In the genomic region with DNA sequence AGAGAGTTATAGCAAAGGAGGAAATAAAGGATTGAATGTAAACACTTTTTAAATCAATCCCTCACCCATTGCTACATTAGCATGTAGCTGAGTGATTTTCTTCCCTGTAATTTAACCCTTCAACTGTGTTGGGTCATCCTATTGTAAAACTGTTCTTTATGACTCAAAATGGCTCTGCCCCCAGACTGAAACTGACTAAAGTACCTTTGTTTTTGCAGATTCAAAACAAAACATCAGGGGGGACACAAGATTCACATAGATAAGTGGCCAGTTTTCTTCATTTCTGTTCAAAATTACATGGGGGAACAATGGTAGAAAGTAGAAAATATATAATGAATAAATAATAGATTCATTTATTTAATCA, we compare ENCODE assay signal across 25 cellular contexts.
DNase-seq lines count a peak whose midpoint lies in the region; ATAC-seq lines count a peak whose summit lies in the region.
"Had no signal": no experiment of that assay in that cellular context is flagged by ENCODE, and none has a peak within 500 bp of the region (broad histone marks: within the 10 kb centered on the region; RNA-seq: fewer than 3 reads in every experiment).

No MANE protein-coding gene starts in this region.

- H3K27me3 Mint-ChIP-seq in CD4-positive, alpha-beta memory T cell = no peaks in the 10 kb centered on the region
- peaks cover 1% of the 10 kb centered on the region for H3K27me3 Mint-ChIP-seq in activated T-helper 17 cell treated with anti-CD3 and anti-CD28 coated beads, Interleukin-2, amount 50 U/mL, for 72 hours
- H3K27me3 Mint-ChIP-seq: CD4-positive, alpha-beta T cell had no signal

- H3K4me3 ChIP-seq in CD4-positive, alpha-beta memory T cell (ENCODE audit: low read length in 2 of 2) = no peak overlapping the region
- H3K4me3 ChIP-seq: GM23248, MG63, Peyer's patch, SJSA1 had no signal

- H3K4me1 ChIP-seq in CD4-positive, alpha-beta memory T cell (ENCODE audit: insufficient read depth, low read length) = no peaks in the 10 kb centered on the region
- H3K4me1 ChIP-seq: BE2C, Peyer's patch, SJSA1 had no signal

- H3K9me3 Mint-ChIP-seq in CD4-positive, alpha-beta memory T cell = no peaks in the 10 kb centered on the region
- H3K9me3 Mint-ChIP-seq in activated T-helper 17 cell treated with anti-CD3 and anti-CD28 coated beads, Interleukin-2, amount 50 U/mL, for 72 hours = no peaks in the 10 kb centered on the region
- H3K9me3 Mint-ChIP-seq: CD4-positive, alpha-beta T cell; T-helper 2 cell treated with Interferon-gamma antibody and Interleukin-4, amounts not matched to agents 5 μg/mL and 100 μg/mL, for 36 hours had no signal

- ATAC-seq in GM18502 (IDR thresholded peaks at IDR 0.05; ENCODE audit: poor library complexity, unreplicated experiment) = peak; percentile 67
- ATAC-seq in GM19468 (IDR thresholded peaks at IDR 0.05; ENCODE audit: extremely low read depth, unreplicated experiment) = peak; percentile 39
- ATAC-seq in HG02852 (IDR thresholded peaks at IDR 0.05; ENCODE audit: unreplicated experiment) = peak; percentile 78
- peak; percentile 78 for ATAC-seq in HG03432 (IDR thresholded peaks at IDR 0.05; ENCODE audit: unreplicated experiment)
- ATAC-seq in activated T-helper 17 cell treated with anti-CD3 and anti-CD28 coated beads, Interleukin-2, amount 50 U/mL, for 72 hours (replicated peaks) = no peak

- H3K27ac Mint-ChIP-seq in CD4-positive, alpha-beta memory T cell = no peak overlapping the region
- H3K27ac Mint-ChIP-seq in activated T-helper 17 cell treated with anti-CD3 and anti-CD28 coated beads, Interleukin-2, amount 50 U/mL, for 72 hours = no peak overlapping the region
- H3K27ac Mint-ChIP-seq: CD4-positive, alpha-beta T cell; T-helper 2 cell treated with Interferon-gamma antibody and Interleukin-4, amounts not matched to agents 5 μg/mL and 100 μg/mL, for 36 hours had no signal

- CTCF ChIA-PET in CD4-positive, alpha-beta memory T cell (lab: Charles Lee; ENCODE audit: partially characterized antibody) = no interaction called here

- POLR2A ChIA-PET in CD4-positive, alpha-beta memory T cell (lab: Charles Lee; ENCODE audit: partially characterized antibody) = no interaction called here

- H3K36me3 Mint-ChIP-seq in CD4-positive, alpha-beta memory T cell = no peaks in the 10 kb centered on the region
- H3K36me3 Mint-ChIP-seq in activated T-helper 17 cell treated with anti-CD3 and anti-CD28 coated beads, Interleukin-2, amount 50 U/mL, for 72 hours (ENCODE audit: low read depth) = no peaks in the 10 kb centered on the region

- H3K27ac ChIP-seq in CD4-positive, alpha-beta memory T cell (ENCODE audit: low read depth, low read length) = no peak overlapping the region
- H3K27ac ChIP-seq: GM23248, Peyer's patch, SJSA1 had no signal

- no peaks in the 10 kb centered on the region for H3K9me3 ChIP-seq in CD4-positive, alpha-beta memory T cell (ENCODE audit: control insufficient read depth in 1 of 2, low read length in 2 of 2)
- H3K9me3 ChIP-seq: BE2C, MG63, Peyer's patch, SJSA1 had no signal

- no peak for DNase-seq in CD4-positive, alpha-beta memory T cell
- DNase-seq in iPS-NIHi7 (ENCODE audit: extremely low spot score) = no peak
- no peak for DNase-seq in T-helper 2 cell
- DNase-seq: BE2C; CD4-positive, alpha-beta T cell; DMS153; GF-D8; GM23248; HCEC 1CT; IMR-90; Kasumi-1; MG63; NCI-H1092; NCI-H1436 treated with DMSO at 0.1 percent for 48 hours; NCI-H2081 treated with DMSO at 0.1 percent for 48 hours; NCI-H446 treated with DMSO at 0.1 percent for 48 hours; NK-92 treated with Interleukin-12 subunit alpha and Interleukin-12 subunit beta, amount 100 ng/mL, for 24 hours; Peyer's patch had no signal

- intact Hi-C loops in CD4-positive, alpha-beta memory T cell (cut with micrococcal nuclease) = no loop called here

- H3K4me1 Mint-ChIP-seq in CD4-positive, alpha-beta memory T cell = no peaks in the 10 kb centered on the region
- no peaks in the 10 kb centered on the region for H3K4me1 Mint-ChIP-seq in activated T-helper 17 cell treated with anti-CD3 and anti-CD28 coated beads, Interleukin-2, amount 50 U/mL, for 72 hours

- H3K4me3 Mint-ChIP-seq in CD4-positive, alpha-beta memory T cell = no peak overlapping the region
- no peak overlapping the region for H3K4me3 Mint-ChIP-seq in activated T-helper 17 cell treated with anti-CD3 and anti-CD28 coated beads, Interleukin-2, amount 50 U/mL, for 72 hours
- H3K4me3 Mint-ChIP-seq: CD4-positive, alpha-beta T cell; T-helper 2 cell treated with Interferon-gamma antibody and Interleukin-4, amounts not matched to agents 5 μg/mL and 100 μg/mL, for 36 hours had no signal

- H3K27me3 ChIP-seq in CD4-positive, alpha-beta memory T cell (ENCODE audit: insufficient read depth, low read length) = no peaks in the 10 kb centered on the region
- H3K27me3 ChIP-seq: BE2C, MG63, Peyer's patch, SJSA1 had no signal

- H3K36me3 ChIP-seq in CD4-positive, alpha-beta memory T cell (ENCODE audit: insufficient read depth, low read length) = no peaks in the 10 kb centered on the region
- H3K36me3 ChIP-seq: BE2C, MG63, Peyer's patch, SJSA1 had no signal
